In the genomic region with DNA sequence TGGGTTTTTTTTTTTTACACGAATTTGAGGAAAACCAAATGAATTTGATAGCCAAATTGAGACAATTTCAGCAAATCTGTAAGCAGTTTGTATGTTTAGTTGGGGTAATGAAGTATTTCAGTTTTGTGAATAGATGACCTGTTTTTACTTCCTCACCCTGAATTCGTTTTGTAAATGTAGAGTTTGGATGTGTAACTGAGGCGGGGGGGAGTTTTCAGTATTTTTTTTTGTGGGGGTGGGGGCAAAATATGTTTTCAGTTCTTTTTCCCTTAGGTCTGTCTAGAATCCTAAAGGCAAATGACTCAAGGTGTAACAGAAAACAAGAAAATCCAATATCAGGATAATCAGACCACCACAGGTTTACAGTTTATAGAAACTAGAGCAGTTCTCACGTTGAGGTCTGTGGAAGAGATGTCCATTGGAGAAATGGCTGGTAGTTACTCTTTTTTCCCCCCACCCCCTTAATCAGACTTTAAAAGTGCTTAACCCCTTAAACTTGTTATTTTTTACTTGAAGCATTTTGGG, we compare ENCODE assay signal across 2 cellular contexts.
TF ChIP-seq lines count a peak whose summit lies in the region.

No MANE protein-coding gene starts in this region.

TF ChIP-seq in HCT116, 20 proteins besides CTCF, POLR2A, EP300 and RAD21:
- TF ChIP-seq EZH2phosphoT487 (IDR thresholded peaks at IDR 0.05; ENCODE audit: borderline replicate concordance) (no peak), JUND (IDR thresholded peaks at IDR 0.05) (no peak), REST (IDR thresholded peaks at IDR 0.05; ENCODE audit: low read depth) (no peak), SIN3A (IDR thresholded peaks at IDR 0.05; ENCODE audit: low read depth) (no peak), CEBPB (IDR thresholded peaks at IDR 0.05; ENCODE audit: low read depth) (no peak), CBX3 (IDR thresholded peaks at IDR 0.05; ENCODE audit: low read depth) (no peak), EGR1 (IDR thresholded peaks at IDR 0.05; ENCODE audit: low read depth) (no peak), FOSL1 (IDR thresholded peaks at IDR 0.05; ENCODE audit: low read depth) (no peak), EZH2 (IDR thresholded peaks at IDR 0.05) (no peak), POLR2AphosphoS5 (IDR thresholded peaks at IDR 0.05; ENCODE audit: low read depth, low read length) (no peak; the same call in 1 of the 2 replicates), SRF (IDR thresholded peaks at IDR 0.05; ENCODE audit: low read depth) (no peak), ZFX (IDR thresholded peaks at IDR 0.05) (no peak), TCF7L2 (IDR thresholded peaks at IDR 0.05; ENCODE audit: borderline replicate concordance, extremely low read depth, insufficient read depth, insufficient read length) (no peak)
- TF ChIP-seq, protein P1, sequence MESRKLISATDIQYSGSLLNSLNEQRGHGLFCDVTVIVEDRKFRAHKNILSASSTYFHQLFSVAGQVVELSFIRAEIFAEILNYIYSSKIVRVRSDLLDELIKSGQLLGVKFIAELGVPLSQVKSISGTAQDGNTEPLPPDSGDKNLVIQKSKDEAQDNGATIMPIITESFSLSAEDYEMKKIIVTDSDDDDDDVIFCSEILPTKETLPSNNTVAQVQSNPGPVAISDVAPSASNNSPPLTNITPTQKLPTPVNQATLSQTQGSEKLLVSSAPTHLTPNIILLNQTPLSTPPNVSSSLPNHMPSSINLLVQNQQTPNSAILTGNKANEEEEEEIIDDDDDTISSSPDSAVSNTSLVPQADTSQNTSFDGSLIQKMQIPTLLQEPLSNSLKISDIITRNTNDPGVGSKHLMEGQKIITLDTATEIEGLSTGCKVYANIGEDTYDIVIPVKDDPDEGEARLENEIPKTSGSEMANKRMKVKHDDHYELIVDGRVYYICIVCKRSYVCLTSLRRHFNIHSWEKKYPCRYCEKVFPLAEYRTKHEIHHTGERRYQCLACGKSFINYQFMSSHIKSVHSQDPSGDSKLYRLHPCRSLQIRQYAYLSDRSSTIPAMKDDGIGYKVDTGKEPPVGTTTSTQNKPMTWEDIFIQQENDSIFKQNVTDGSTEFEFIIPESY (IDR thresholded peaks at IDR 0.05; ENCODE audit: extremely low read depth, insufficient replicate concordance, low read length): no peak

TF ChIP-seq in K562, 482 proteins besides CTCF, POLR2A, EP300 and RAD21 (continues in another document):
- TF ChIP-seq SAFB2 (IDR thresholded peaks at IDR 0.05; ENCODE audit: borderline replicate concordance, low read depth, low read length, severe bottlenecking) (no peak), ELF4 (CRISPR knock-in tag; IDR thresholded peaks at IDR 0.05) (peak; percentile 41; the same call in 1 of the 2 replicates), KDM1A (IDR thresholded peaks at IDR 0.05) (0 out of 4 replicates have a peak, but pooled peaks of 1 of the 2 experiments have one; percentile 6), SNIP1 (IDR thresholded peaks at IDR 0.05; ENCODE audit: low read depth) (peak; percentile 64), THRAP3 (IDR thresholded peaks at IDR 0.05; ENCODE audit: borderline replicate concordance) (peak; percentile 96; the same call in 1 of the 2 replicates), CHD2 (IDR thresholded peaks at IDR 0.05; ENCODE audit: low read depth, low read length) (no peak), ZFP36 (IDR thresholded peaks at IDR 0.05; ENCODE audit: low read depth, low read length, partially characterized antibody) (no peak), SMAD1 (IDR thresholded peaks at IDR 0.05; ENCODE audit: low read depth, low read length, partially characterized antibody) (no peak), TEAD4 (IDR thresholded peaks at IDR 0.05; ENCODE audit: low read length) (peak; percentile 21), TEAD4 (CRISPR knock-in tag; IDR thresholded peaks at IDR 0.05; ENCODE audit: borderline replicate concordance) (no peak), NKRF (IDR thresholded peaks at IDR 0.05; ENCODE audit: borderline replicate concordance) (no peak), SIN3A (IDR thresholded peaks at IDR 0.05; ENCODE audit: borderline replicate concordance in 2 of 2, control insufficient read depth in 1 of 2, low read depth in 2 of 2, low read length in 2 of 2) (no peak), KAT8 (IDR thresholded peaks at IDR 0.05; ENCODE audit: low read depth) (no peak; the same call in 1 of the 2 replicates), USF2 (CRISPR knock-in tag; IDR thresholded peaks at IDR 0.05) (no peak), ZHX1 (conservative IDR thresholded peaks at IDR 0.05; ENCODE audit: low read length) (no peak), ZBTB26 (CRISPR knock-in tag; IDR thresholded peaks at IDR 0.05) (0 out of 2 replicates have a peak, but pooled peaks have one; percentile 9), IRF2 (CRISPR knock-in tag; IDR thresholded peaks at IDR 0.05) (no peak), ZNF354B (CRISPR knock-in tag; IDR thresholded peaks at IDR 0.05) (peak; percentile 20), XRCC3 (IDR thresholded peaks at IDR 0.05) (peak; percentile 81), MNT (conservative IDR thresholded peaks at IDR 0.05) (peak in 1 of 2 experiments; percentile 21; a peak in 1 of 4 replicates), RBM22 (IDR thresholded peaks at IDR 0.05; ENCODE audit: low read depth, low read length, poor library complexity, severe bottlenecking) (peak; percentile 75), ZNF780A (CRISPR knock-in tag; IDR thresholded peaks at IDR 0.05) (no peak), NFXL1 (CRISPR knock-in tag; IDR thresholded peaks at IDR 0.05) (no peak; the same call in 1 of the 2 replicates)
- TF ChIP-seq, protein P2, sequence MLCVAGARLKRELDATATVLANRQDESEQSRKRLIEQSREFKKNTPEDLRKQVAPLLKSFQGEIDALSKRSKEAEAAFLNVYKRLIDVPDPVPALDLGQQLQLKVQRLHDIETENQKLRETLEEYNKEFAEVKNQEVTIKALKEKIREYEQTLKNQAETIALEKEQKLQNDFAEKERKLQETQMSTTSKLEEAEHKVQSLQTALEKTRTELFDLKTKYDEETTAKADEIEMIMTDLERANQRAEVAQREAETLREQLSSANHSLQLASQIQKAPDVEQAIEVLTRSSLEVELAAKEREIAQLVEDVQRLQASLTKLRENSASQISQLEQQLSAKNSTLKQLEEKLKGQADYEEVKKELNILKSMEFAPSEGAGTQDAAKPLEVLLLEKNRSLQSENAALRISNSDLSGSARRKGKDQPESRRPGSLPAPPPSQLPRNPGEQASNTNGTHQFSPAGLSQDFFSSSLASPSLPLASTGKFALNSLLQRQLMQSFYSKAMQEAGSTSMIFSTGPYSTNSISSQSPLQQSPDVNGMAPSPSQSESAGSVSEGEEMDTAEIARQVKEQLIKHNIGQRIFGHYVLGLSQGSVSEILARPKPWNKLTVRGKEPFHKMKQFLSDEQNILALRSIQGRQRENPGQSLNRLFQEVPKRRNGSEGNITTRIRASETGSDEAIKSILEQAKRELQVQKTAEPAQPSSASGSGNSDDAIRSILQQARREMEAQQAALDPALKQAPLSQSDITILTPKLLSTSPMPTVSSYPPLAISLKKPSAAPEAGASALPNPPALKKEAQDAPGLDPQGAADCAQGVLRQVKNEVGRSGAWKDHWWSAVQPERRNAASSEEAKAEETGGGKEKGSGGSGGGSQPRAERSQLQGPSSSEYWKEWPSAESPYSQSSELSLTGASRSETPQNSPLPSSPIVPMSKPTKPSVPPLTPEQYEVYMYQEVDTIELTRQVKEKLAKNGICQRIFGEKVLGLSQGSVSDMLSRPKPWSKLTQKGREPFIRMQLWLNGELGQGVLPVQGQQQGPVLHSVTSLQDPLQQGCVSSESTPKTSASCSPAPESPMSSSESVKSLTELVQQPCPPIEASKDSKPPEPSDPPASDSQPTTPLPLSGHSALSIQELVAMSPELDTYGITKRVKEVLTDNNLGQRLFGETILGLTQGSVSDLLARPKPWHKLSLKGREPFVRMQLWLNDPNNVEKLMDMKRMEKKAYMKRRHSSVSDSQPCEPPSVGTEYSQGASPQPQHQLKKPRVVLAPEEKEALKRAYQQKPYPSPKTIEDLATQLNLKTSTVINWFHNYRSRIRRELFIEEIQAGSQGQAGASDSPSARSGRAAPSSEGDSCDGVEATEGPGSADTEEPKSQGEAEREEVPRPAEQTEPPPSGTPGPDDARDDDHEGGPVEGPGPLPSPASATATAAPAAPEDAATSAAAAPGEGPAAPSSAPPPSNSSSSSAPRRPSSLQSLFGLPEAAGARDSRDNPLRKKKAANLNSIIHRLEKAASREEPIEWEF (CRISPR knock-in tag; IDR thresholded peaks at IDR 0.05): peak; percentile 31; the same call in 1 of the 2 replicates
- TF ChIP-seq, protein P3, sequence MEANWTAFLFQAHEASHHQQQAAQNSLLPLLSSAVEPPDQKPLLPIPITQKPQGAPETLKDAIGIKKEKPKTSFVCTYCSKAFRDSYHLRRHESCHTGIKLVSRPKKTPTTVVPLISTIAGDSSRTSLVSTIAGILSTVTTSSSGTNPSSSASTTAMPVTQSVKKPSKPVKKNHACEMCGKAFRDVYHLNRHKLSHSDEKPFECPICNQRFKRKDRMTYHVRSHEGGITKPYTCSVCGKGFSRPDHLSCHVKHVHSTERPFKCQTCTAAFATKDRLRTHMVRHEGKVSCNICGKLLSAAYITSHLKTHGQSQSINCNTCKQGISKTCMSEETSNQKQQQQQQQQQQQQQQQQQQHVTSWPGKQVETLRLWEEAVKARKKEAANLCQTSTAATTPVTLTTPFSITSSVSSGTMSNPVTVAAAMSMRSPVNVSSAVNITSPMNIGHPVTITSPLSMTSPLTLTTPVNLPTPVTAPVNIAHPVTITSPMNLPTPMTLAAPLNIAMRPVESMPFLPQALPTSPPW (CRISPR knock-in tag; IDR thresholded peaks at IDR 0.05): peak; percentile 16; the same call in 1 of the 2 replicates
- TF ChIP-seq, protein P4, sequence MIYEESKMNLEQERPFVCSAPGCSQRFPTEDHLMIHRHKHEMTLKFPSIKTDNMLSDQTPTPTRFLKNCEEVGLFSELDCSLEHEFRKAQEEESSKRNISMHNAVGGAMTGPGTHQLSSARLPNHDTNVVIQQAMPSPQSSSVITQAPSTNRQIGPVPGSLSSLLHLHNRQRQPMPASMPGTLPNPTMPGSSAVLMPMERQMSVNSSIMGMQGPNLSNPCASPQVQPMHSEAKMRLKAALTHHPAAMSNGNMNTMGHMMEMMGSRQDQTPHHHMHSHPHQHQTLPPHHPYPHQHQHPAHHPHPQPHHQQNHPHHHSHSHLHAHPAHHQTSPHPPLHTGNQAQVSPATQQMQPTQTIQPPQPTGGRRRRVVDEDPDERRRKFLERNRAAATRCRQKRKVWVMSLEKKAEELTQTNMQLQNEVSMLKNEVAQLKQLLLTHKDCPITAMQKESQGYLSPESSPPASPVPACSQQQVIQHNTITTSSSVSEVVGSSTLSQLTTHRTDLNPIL (CRISPR knock-in tag; IDR thresholded peaks at IDR 0.05): no peak
